19 cellular contexts compared by ENCODE assay signal in the genomic region with DNA sequence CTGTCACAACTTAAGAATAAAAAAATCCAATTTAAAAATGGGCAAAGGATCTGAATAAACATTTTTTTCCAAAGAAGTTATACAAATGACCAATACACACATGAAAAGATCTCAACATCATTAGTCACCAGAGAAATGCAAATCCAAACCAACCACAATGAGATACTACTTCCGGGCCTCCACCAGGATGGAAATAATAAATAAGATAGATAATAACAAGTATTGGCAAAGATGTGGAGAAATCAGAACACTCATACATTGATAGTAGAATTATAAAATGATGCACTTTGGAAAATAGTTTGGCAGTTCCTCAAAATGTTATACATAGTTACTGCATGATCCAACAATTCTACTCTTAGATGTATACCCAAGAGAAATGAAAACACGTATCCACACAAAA. TPM values are rescaled to one million over a fixed set of nuclear protein-coding genes. Genes with fewer than 3 reads are reported as not detected.
DNase-seq lines count a peak whose midpoint lies in the region; ATAC-seq and TF ChIP-seq lines count a peak whose summit lies in the region.
"Had no signal": no experiment of that assay in that cellular context is flagged by ENCODE, and none has a peak within 500 bp of the region (broad histone marks: within the 10 kb centered on the region; RNA-seq: fewer than 3 reads in every experiment).

No MANE protein-coding gene starts in this region.

- H3K4me3 Mint-ChIP-seq in activated T-helper 1 cell treated with anti-CD3 and anti-CD28 coated beads, Interleukin-12 subunit alpha, Interleukin-12 subunit beta, Interleukin-2, Interleukin-4 antibody, amounts not matched to agents 30 ng/mL and 10 ng/mL and 1 ng/mL, durations not matched to agents 14 hours and 24 hours and 36 hours: no peak overlapping the region
- H3K4me3 Mint-ChIP-seq: CD8-positive, alpha-beta T cell; H9 had no signal

- peaks cover 1% of the 10 kb centered on the region for H3K27me3 Mint-ChIP-seq in activated T-helper 1 cell treated with anti-CD3 and anti-CD28 coated beads, Interleukin-12 subunit alpha, Interleukin-12 subunit beta, Interleukin-2, Interleukin-4 antibody, amounts not matched to agents 30 ng/mL and 10 ng/mL and 1 ng/mL, durations not matched to agents 14 hours and 24 hours and 36 hours (ENCODE audit: insufficient read depth)

- no peak overlapping the region for H3K27ac Mint-ChIP-seq in activated T-helper 1 cell treated with anti-CD3 and anti-CD28 coated beads, Interleukin-12 subunit alpha, Interleukin-12 subunit beta, Interleukin-2, Interleukin-4 antibody, amounts not matched to agents 30 ng/mL and 10 ng/mL and 1 ng/mL, durations not matched to agents 14 hours and 24 hours and 36 hours
- H3K27ac Mint-ChIP-seq: CD8-positive, alpha-beta T cell; H9 had no signal

- no peaks in the 10 kb centered on the region for H3K9me3 Mint-ChIP-seq in activated T-helper 1 cell treated with anti-CD3 and anti-CD28 coated beads, Interleukin-12 subunit alpha, Interleukin-12 subunit beta, Interleukin-2, Interleukin-4 antibody, amounts not matched to agents 30 ng/mL and 10 ng/mL and 1 ng/mL, durations not matched to agents 14 hours and 24 hours and 36 hours
- H3K9me3 Mint-ChIP-seq: CD8-positive, alpha-beta T cell had no signal

- no peaks in the 10 kb centered on the region for H3K36me3 Mint-ChIP-seq in activated T-helper 1 cell treated with anti-CD3 and anti-CD28 coated beads, Interleukin-12 subunit alpha, Interleukin-12 subunit beta, Interleukin-2, Interleukin-4 antibody, amounts not matched to agents 30 ng/mL and 10 ng/mL and 1 ng/mL, durations not matched to agents 14 hours and 24 hours and 36 hours (ENCODE audit: low read depth)
- H3K36me3 Mint-ChIP-seq: CD8-positive, alpha-beta T cell had no signal

- no peak overlapping the region for H3K4me3 ChIP-seq in brain microvascular endothelial cell (ENCODE audit: low read depth, low read length)
- no peak overlapping the region for H3K4me3 ChIP-seq in fibroblast of the aortic adventitia (ENCODE audit: low read depth, low read length)
- H3K4me3 ChIP-seq: BLaER1 treated with 17β-estradiol and CSF1 and Interleukin-3, amounts not matched to agents 10 nM and 100 nM; K562 had no signal

- no peaks in the 10 kb centered on the region for H3K36me3 ChIP-seq in brain microvascular endothelial cell (replicated peaks)
- H3K36me3 ChIP-seq: BLaER1 treated with 17β-estradiol and CSF1 and Interleukin-3, amounts not matched to agents 10 nM and 100 nM had no signal

- no peaks in the 10 kb centered on the region for H3K4me1 Mint-ChIP-seq in activated T-helper 1 cell treated with anti-CD3 and anti-CD28 coated beads, Interleukin-12 subunit alpha, Interleukin-12 subunit beta, Interleukin-2, Interleukin-4 antibody, amounts not matched to agents 30 ng/mL and 10 ng/mL and 1 ng/mL, durations not matched to agents 14 hours and 24 hours and 36 hours (ENCODE audit: low read depth)

- intact Hi-C loops in activated T-helper 1 cell treated with anti-CD3 and anti-CD28 coated beads, Interleukin-12 subunit alpha, Interleukin-12 subunit beta, Interleukin-2, Interleukin-4 antibody, amounts not matched to agents 30 ng/mL and 10 ng/mL and 1 ng/mL, durations not matched to agents 14 hours and 24 hours and 36 hours (cut with micrococcal nuclease): no loop called here

- H3K27ac ChIP-seq in brain microvascular endothelial cell: no peak overlapping the region
- H3K27ac ChIP-seq: BLaER1 treated with 17β-estradiol and CSF1 and Interleukin-3, amounts not matched to agents 10 nM and 100 nM; RWPE1 had no signal

- ATAC-seq in SK-N-SH treated with all-trans-retinoic acid at 6 μM for 48 hours: no peak
- ATAC-seq: CD8-positive, alpha-beta T cell; K562 had no signal

- in situ Hi-C loops in brain microvascular endothelial cell (cut with HindIII; ENCODE audit: low pct_ligation_motif_present, low sequenced_read_pairs): no loop called here

- H3K27me3 ChIP-seq in brain microvascular endothelial cell (replicated peaks): no peaks in the 10 kb centered on the region
- H3K27me3 ChIP-seq: BLaER1 treated with 17β-estradiol and CSF1 and Interleukin-3, amounts not matched to agents 10 nM and 100 nM had no signal

- DNase-seq in EL (peak; percentile 51), M059J (ENCODE audit: low read depth) (peak; percentile 31), brain microvascular endothelial cell (peak; percentile 21), fibroblast of the aortic adventitia (ENCODE audit: low read depth) (peak; percentile 54), NK-92 (lab: John Stamatoyannopoulos, UW; ENCODE audit: unreplicated experiment) (no peak)
- DNase-seq in activated T-helper 1 cell treated with anti-CD3 and anti-CD28 coated beads, Interleukin-12 subunit alpha, Interleukin-12 subunit beta, Interleukin-2, Interleukin-4 antibody, amounts not matched to agents 30 ng/mL and 10 ng/mL and 1 ng/mL, durations not matched to agents 14 hours and 24 hours and 36 hours (ENCODE audit: low spot score): no peak
- no peak for DNase-seq in central memory CD4-positive, alpha-beta T cell
- DNase-seq: CD8-positive, alpha-beta T cell; H9; NCI-H1105 treated with DMSO at 0.1 percent for 48 hours; NCI-H1694; NCI-H2081 treated with DMSO at 0.1 percent for 48 hours; NCI-H510A; NCI-H774; SIG-M5 had no signal

- TF ChIP-seq CTCF in brain microvascular endothelial cell (IDR thresholded peaks at IDR 0.05; ENCODE audit: low read depth, low read length, missing control alignments): no peak
- no peak for TF ChIP-seq CTCF in fibroblast of the aortic adventitia (IDR thresholded peaks at IDR 0.05; ENCODE audit: insufficient read depth, low read length)

TF ChIP-seq in SK-N-SH treated with all-trans-retinoic acid at 6 μM for 48 hours, 23 proteins besides CTCF, POLR2A, EP300 and RAD21:
- TF ChIP-seq ARNTL (CRISPR knock-in tag; IDR thresholded peaks at IDR 0.05; ENCODE audit: borderline replicate concordance, low read depth) (no peak), PPARA (CRISPR knock-in tag; IDR thresholded peaks at IDR 0.05; ENCODE audit: borderline replicate concordance) (no peak), CREB5 (CRISPR knock-in tag; IDR thresholded peaks at IDR 0.05; ENCODE audit: low read depth) (no peak), RARB (CRISPR knock-in tag; IDR thresholded peaks at IDR 0.05) (no peak), GLIS3 (CRISPR knock-in tag; IDR thresholded peaks at IDR 0.05) (no peak), TOX (CRISPR knock-in tag; IDR thresholded peaks at IDR 0.05; ENCODE audit: borderline replicate concordance) (no peak), ZNF8 (CRISPR knock-in tag; IDR thresholded peaks at IDR 0.05) (no peak), TCF4 (CRISPR knock-in tag; IDR thresholded peaks at IDR 0.05; ENCODE audit: borderline replicate concordance) (no peak), ESRRG (CRISPR knock-in tag; IDR thresholded peaks at IDR 0.05) (no peak), BACH2 (CRISPR knock-in tag; IDR thresholded peaks at IDR 0.05; ENCODE audit: borderline replicate concordance) (no peak), ZNF70 (CRISPR knock-in tag; IDR thresholded peaks at IDR 0.05) (no peak)

RNA-seq across cellular contexts. Expression of gene ZSWIM5, which starts 18.7 kb away (rescaled TPM):
- total RNA-seq in M059J (2014; rRNA removed; shearing (Covaris generic)): 0.02 and 0.49 TPM in 2 replicates
- 0.49 and 4.7 TPM in 2 replicates for total RNA-seq in fibroblast of the aortic adventitia (ENCODE audit: low replicate concordance)
- 0.10 and 0.15 TPM in 2 replicates for total RNA-seq in activated T-helper 1 cell treated with anti-CD3 and anti-CD28 coated beads, Interleukin-12 subunit alpha, Interleukin-12 subunit beta, Interleukin-2, Interleukin-4 antibody, amounts not matched to agents 30 ng/mL and 10 ng/mL and 1 ng/mL, durations not matched to agents 14 hours and 24 hours and 36 hours

Comparison
In these comparisons a context has a peak if more than half of its experiments do, and no peak if none do; other contexts are left out.
1. DNase-seq: peak in EL (single experiment), M059J (single experiment), brain microvascular endothelial cell (single experiment) and fibroblast of the aortic adventitia (single experiment); none in NK-92 (single experiment), activated T-helper 1 cell treated with anti-CD3 and anti-CD28 coated beads, Interleukin-12 subunit alpha, Interleukin-12 subunit beta, Interleukin-2, Interleukin-4 antibody, amounts not matched to agents 30 ng/mL and 10 ng/mL and 1 ng/mL, durations not matched to agents 14 hours and 24 hours and 36 hours (single experiment) and central memory CD4-positive, alpha-beta T cell (single experiment).